8 cellular contexts compared by ENCODE assay signal in genomic region chr2:88199912-88200682, GRCh38. TPM values are rescaled to one million over a fixed set of nuclear protein-coding genes. Genes with fewer than 3 reads are reported as not detected.
DNase-seq lines count a peak whose midpoint lies in the region; ATAC-seq and TF ChIP-seq lines count a peak whose summit lies in the region.

No MANE protein-coding gene starts in this region.

- H3K27ac Mint-ChIP-seq in effector memory CD8-positive, alpha-beta T cell: peak overlapping the region in 1 of 2 donors; percentile 44
- no peak overlapping the region for H3K27ac Mint-ChIP-seq in osteocyte (ENCODE audit: unreplicated experiment)

- H3K27ac ChIP-seq in RWPE1: no peak overlapping the region

- no peak for TF ChIP-seq CTCF in osteocyte (IDR thresholded peaks at IDR 0.05)
- TF ChIP-seq CTCF in RWPE1 (conservative IDR thresholded peaks at IDR 0.05; ENCODE audit: low read depth): no peak

- ATAC-seq in GM18498 (IDR thresholded peaks at IDR 0.05; ENCODE audit: unreplicated experiment): peak; percentile 53
- peak; percentile 46 for ATAC-seq in effector memory CD8-positive, alpha-beta T cell (replicated peaks)
- no peak for ATAC-seq in HG03521 (IDR thresholded peaks at IDR 0.05; ENCODE audit: unreplicated experiment)

- POLR2A ChIA-PET in RWPE1 (lab: Yijun Ruan, JAX; ENCODE audit: low non-redundant PET): no interaction called here

- H3K36me3 Mint-ChIP-seq in effector memory CD8-positive, alpha-beta T cell (ENCODE audit: insufficient read depth): peaks cover 10% of the 10 kb centered on the region
- H3K36me3 Mint-ChIP-seq in osteocyte (ENCODE audit: unreplicated experiment): no peaks in the 10 kb centered on the region

- peaks cover 45 to 62% of the 10 kb centered on the region in 2 donors for H3K27me3 Mint-ChIP-seq in effector memory CD8-positive, alpha-beta T cell
- H3K27me3 Mint-ChIP-seq in osteocyte (ENCODE audit: unreplicated experiment): peaks cover 38% of the 10 kb centered on the region

- DNase-seq in OCI-M1 (lab: John Stamatoyannopoulos, UW) (peak; percentile 35), osteocyte (ENCODE audit: extremely low spot score, unreplicated experiment) (no peak), globus pallidus (ENCODE audit: low spot score) (no peak), LoVo (ENCODE audit: low spot score) (no peak), RWPE1 (ENCODE audit: low spot score) (no peak)
- peak in 2 of 3 experiments; percentile 11 to 26 for DNase-seq in effector memory CD8-positive, alpha-beta T cell

- peak overlapping the region; percentile 64 to 76 for H3K4me3 Mint-ChIP-seq in effector memory CD8-positive, alpha-beta T cell
- peak overlapping the region; percentile 36 for H3K4me3 Mint-ChIP-seq in osteocyte (ENCODE audit: unreplicated experiment)

- CTCF ChIA-PET in RWPE1 (lab: Yijun Ruan, JAX): interaction anchor here (1.0 kb wide), 1 partner anchor 11 kb away, joined by 3 read pairs; no protein-coding TSS in a partner anchor

- H3K9me3 Mint-ChIP-seq in effector memory CD8-positive, alpha-beta T cell: no peaks in the 10 kb centered on the region
- no peaks in the 10 kb centered on the region for H3K9me3 Mint-ChIP-seq in osteocyte (ENCODE audit: unreplicated experiment)

- H3K4me1 Mint-ChIP-seq in effector memory CD8-positive, alpha-beta T cell (ENCODE audit: low read depth in 2 of 2): peaks cover 9 to 12% of the 10 kb centered on the region in 2 donors
- peaks cover 4% of the 10 kb centered on the region for H3K4me1 Mint-ChIP-seq in osteocyte (ENCODE audit: unreplicated experiment)

RNA-seq across cellular contexts. Expression of gene THNSL2, which starts 30.0 kb away (rescaled TPM):
- 0.19 and 0.26 TPM in 2 replicates for total RNA-seq in osteocyte

Comparison
In these comparisons a context has a peak if more than half of its experiments do, and no peak if none do; other contexts are left out.
1. DNase-seq: peak in OCI-M1 (single experiment) and effector memory CD8-positive, alpha-beta T cell (2 of 3); none in osteocyte (single experiment), globus pallidus (single experiment), LoVo (single experiment) and RWPE1 (single experiment).